Comparison of ENCODE assay signal across 1 cellular context in the genomic region with DNA sequence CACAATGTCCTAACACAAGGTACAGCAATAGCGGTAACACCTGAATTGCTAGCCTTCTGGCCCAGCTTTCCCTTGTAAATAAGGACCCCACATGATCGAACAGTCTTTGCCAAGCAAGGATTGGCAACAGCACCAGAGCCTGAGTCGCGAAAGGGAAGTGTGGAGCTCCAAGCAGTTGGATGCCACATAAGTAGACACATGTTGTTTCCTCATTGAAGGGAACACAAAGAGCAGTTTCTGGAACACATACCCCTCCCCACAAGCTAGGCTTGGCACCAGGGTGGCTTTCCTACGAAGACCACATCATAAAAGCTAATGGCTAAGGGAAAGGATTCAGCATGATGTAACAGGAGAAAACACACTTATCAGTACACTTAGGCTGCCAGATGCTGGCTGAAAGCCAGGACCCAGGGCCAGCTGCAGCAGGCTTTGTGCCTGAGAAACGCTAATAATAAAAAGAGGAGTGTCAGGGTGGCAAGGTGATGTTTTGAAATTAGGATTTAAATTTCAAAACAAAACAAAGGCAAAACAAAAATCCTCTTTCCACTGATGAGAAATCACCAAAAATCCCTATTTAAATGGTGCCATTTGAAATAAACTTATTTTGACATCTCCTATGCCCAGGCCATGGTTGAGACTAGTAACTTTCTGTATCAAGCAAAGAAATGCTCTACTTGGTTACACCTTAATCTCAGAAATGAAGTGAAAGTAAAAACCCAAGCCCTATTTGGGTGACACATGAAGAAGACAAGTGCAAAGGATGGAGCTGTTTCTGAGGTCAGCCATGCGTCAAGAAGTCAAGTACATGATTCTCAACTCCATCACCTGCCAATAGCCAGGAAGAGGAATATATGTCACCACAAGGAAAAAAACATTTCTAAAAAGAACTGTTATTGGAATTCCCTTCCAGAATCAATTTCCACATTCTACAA.
TF ChIP-seq lines count a peak whose summit lies in the region.

No MANE protein-coding gene starts in this region.

TF ChIP-seq in K562, 482 proteins besides CTCF, POLR2A, EP300 and RAD21 (continued from another document and continues in another):
- TF ChIP-seq NRF1 (conservative IDR thresholded peaks at IDR 0.05 in 1 of 2, IDR thresholded peaks at IDR 0.05 in 1 of 2) (no peak), RAD51 (IDR thresholded peaks at IDR 0.05; ENCODE audit: borderline replicate concordance, low read depth) (no peak), CCNT2 (IDR thresholded peaks at IDR 0.05; ENCODE audit: borderline replicate concordance, extremely low read depth, insufficient read length, low read depth, low read length) (peak; percentile 28), POU5F1 (IDR thresholded peaks at IDR 0.05; ENCODE audit: borderline replicate concordance, low read depth, low read length, partially characterized antibody) (no peak), TAL1 (IDR thresholded peaks at IDR 0.05) (peak; percentile 89), RHOXF2B (CRISPR knock-in tag; conservative IDR thresholded peaks at IDR 0.05) (peak; percentile 63; the same call in 1 of the 2 replicates), ZNF699 (CRISPR knock-in tag; IDR thresholded peaks at IDR 0.05; ENCODE audit: insufficient replicate concordance) (no peak), RBBP5 (IDR thresholded peaks at IDR 0.05; ENCODE audit: borderline replicate concordance, insufficient read depth, low read length, poor library complexity, severe bottlenecking) (no peak), FOXP1 (CRISPR knock-in tag; IDR thresholded peaks at IDR 0.05) (peak; percentile 46; the same call in 1 of the 2 replicates), ERF (CRISPR knock-in tag; IDR thresholded peaks at IDR 0.05) (peak; percentile 56; the same call in 1 of the 2 replicates), SMARCA5 (IDR thresholded peaks at IDR 0.05) (no peak), SRSF9 (IDR thresholded peaks at IDR 0.05; ENCODE audit: borderline replicate concordance, low read depth, low read length) (no peak), CAMTA2 (CRISPR knock-in tag; conservative IDR thresholded peaks at IDR 0.05) (no peak), NR2C1 (IDR thresholded peaks at IDR 0.05) (no peak), NR2C1 (tag; IDR thresholded peaks at IDR 0.05) (peak; percentile 86), CHD1 (IDR thresholded peaks at IDR 0.05; ENCODE audit: low read length) (no peak), ESRRA (IDR thresholded peaks at IDR 0.05; ENCODE audit: borderline replicate concordance, low read depth) (peak; percentile 35; the same call in 1 of the 2 replicates), SNRNP70 (optimal IDR thresholded peaks at IDR 0.05; ENCODE audit: low read depth, low read length) (no peak), ZNF3 (CRISPR knock-in tag; IDR thresholded peaks at IDR 0.05) (no peak), ZNF140 (CRISPR knock-in tag; IDR thresholded peaks at IDR 0.05) (no peak), STAT5B (CRISPR knock-in tag; IDR thresholded peaks at IDR 0.05) (no peak), KLF1 (tag; IDR thresholded peaks at IDR 0.05) (no peak), ARID1B (IDR thresholded peaks at IDR 0.05) (peak; percentile 97), YBX1 (IDR thresholded peaks at IDR 0.05) (no peak), NFRKB (IDR thresholded peaks at IDR 0.05; ENCODE audit: low read depth) (peak; percentile 97), DACH1 (IDR thresholded peaks at IDR 0.05; ENCODE audit: partially characterized antibody) (peak; percentile 71), RNF2 (IDR thresholded peaks at IDR 0.05) (peak; percentile 88), CBX2 (IDR thresholded peaks at IDR 0.05; ENCODE audit: insufficient read depth, low read length, poor library complexity, severe bottlenecking) (no peak), PTBP1 (IDR thresholded peaks at IDR 0.05; ENCODE audit: low read depth, low read length) (no peak), SIRT6 (IDR thresholded peaks at IDR 0.05; ENCODE audit: low read depth, low read length) (no peak), NCOA1 (IDR thresholded peaks at IDR 0.05; ENCODE audit: low read depth) (peak; percentile 79; the same call in 1 of the 2 replicates), ZC3H11A (IDR thresholded peaks at IDR 0.05; ENCODE audit: low read depth, low read length) (no peak)
- TF ChIP-seq, protein P1, sequence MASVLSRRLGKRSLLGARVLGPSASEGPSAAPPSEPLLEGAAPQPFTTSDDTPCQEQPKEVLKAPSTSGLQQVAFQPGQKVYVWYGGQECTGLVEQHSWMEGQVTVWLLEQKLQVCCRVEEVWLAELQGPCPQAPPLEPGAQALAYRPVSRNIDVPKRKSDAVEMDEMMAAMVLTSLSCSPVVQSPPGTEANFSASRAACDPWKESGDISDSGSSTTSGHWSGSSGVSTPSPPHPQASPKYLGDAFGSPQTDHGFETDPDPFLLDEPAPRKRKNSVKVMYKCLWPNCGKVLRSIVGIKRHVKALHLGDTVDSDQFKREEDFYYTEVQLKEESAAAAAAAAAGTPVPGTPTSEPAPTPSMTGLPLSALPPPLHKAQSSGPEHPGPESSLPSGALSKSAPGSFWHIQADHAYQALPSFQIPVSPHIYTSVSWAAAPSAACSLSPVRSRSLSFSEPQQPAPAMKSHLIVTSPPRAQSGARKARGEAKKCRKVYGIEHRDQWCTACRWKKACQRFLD (CRISPR knock-in tag; IDR thresholded peaks at IDR 0.05), result peak; percentile 97
- TF ChIP-seq, protein P2, sequence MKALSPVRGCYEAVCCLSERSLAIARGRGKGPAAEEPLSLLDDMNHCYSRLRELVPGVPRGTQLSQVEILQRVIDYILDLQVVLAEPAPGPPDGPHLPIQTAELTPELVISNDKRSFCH (CRISPR knock-in tag; IDR thresholded peaks at IDR 0.05), result no peak
- TF ChIP-seq, protein P2 (tag; IDR thresholded peaks at IDR 0.05), result peak; percentile 87
- TF ChIP-seq, protein P3, sequence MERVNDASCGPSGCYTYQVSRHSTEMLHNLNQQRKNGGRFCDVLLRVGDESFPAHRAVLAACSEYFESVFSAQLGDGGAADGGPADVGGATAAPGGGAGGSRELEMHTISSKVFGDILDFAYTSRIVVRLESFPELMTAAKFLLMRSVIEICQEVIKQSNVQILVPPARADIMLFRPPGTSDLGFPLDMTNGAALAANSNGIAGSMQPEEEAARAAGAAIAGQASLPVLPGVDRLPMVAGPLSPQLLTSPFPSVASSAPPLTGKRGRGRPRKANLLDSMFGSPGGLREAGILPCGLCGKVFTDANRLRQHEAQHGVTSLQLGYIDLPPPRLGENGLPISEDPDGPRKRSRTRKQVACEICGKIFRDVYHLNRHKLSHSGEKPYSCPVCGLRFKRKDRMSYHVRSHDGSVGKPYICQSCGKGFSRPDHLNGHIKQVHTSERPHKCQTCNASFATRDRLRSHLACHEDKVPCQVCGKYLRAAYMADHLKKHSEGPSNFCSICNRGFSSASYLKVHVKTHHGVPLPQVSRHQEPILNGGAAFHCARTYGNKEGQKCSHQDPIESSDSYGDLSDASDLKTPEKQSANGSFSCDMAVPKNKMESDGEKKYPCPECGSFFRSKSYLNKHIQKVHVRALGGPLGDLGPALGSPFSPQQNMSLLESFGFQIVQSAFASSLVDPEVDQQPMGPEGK (CRISPR knock-in tag; IDR thresholded peaks at IDR 0.05; ENCODE audit: borderline replicate concordance), result 0 out of 2 replicates have a peak, but pooled peaks have one; percentile 9
- TF ChIP-seq, protein P4, sequence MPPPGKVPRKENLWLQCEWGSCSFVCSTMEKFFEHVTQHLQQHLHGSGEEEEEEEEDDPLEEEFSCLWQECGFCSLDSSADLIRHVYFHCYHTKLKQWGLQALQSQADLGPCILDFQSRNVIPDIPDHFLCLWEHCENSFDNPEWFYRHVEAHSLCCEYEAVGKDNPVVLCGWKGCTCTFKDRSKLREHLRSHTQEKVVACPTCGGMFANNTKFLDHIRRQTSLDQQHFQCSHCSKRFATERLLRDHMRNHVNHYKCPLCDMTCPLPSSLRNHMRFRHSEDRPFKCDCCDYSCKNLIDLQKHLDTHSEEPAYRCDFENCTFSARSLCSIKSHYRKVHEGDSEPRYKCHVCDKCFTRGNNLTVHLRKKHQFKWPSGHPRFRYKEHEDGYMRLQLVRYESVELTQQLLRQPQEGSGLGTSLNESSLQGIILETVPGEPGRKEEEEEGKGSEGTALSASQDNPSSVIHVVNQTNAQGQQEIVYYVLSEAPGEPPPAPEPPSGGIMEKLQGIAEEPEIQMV (tag; conservative IDR thresholded peaks at IDR 0.05; ENCODE audit: low read depth), result peak; percentile 82
- TF ChIP-seq, protein P5, sequence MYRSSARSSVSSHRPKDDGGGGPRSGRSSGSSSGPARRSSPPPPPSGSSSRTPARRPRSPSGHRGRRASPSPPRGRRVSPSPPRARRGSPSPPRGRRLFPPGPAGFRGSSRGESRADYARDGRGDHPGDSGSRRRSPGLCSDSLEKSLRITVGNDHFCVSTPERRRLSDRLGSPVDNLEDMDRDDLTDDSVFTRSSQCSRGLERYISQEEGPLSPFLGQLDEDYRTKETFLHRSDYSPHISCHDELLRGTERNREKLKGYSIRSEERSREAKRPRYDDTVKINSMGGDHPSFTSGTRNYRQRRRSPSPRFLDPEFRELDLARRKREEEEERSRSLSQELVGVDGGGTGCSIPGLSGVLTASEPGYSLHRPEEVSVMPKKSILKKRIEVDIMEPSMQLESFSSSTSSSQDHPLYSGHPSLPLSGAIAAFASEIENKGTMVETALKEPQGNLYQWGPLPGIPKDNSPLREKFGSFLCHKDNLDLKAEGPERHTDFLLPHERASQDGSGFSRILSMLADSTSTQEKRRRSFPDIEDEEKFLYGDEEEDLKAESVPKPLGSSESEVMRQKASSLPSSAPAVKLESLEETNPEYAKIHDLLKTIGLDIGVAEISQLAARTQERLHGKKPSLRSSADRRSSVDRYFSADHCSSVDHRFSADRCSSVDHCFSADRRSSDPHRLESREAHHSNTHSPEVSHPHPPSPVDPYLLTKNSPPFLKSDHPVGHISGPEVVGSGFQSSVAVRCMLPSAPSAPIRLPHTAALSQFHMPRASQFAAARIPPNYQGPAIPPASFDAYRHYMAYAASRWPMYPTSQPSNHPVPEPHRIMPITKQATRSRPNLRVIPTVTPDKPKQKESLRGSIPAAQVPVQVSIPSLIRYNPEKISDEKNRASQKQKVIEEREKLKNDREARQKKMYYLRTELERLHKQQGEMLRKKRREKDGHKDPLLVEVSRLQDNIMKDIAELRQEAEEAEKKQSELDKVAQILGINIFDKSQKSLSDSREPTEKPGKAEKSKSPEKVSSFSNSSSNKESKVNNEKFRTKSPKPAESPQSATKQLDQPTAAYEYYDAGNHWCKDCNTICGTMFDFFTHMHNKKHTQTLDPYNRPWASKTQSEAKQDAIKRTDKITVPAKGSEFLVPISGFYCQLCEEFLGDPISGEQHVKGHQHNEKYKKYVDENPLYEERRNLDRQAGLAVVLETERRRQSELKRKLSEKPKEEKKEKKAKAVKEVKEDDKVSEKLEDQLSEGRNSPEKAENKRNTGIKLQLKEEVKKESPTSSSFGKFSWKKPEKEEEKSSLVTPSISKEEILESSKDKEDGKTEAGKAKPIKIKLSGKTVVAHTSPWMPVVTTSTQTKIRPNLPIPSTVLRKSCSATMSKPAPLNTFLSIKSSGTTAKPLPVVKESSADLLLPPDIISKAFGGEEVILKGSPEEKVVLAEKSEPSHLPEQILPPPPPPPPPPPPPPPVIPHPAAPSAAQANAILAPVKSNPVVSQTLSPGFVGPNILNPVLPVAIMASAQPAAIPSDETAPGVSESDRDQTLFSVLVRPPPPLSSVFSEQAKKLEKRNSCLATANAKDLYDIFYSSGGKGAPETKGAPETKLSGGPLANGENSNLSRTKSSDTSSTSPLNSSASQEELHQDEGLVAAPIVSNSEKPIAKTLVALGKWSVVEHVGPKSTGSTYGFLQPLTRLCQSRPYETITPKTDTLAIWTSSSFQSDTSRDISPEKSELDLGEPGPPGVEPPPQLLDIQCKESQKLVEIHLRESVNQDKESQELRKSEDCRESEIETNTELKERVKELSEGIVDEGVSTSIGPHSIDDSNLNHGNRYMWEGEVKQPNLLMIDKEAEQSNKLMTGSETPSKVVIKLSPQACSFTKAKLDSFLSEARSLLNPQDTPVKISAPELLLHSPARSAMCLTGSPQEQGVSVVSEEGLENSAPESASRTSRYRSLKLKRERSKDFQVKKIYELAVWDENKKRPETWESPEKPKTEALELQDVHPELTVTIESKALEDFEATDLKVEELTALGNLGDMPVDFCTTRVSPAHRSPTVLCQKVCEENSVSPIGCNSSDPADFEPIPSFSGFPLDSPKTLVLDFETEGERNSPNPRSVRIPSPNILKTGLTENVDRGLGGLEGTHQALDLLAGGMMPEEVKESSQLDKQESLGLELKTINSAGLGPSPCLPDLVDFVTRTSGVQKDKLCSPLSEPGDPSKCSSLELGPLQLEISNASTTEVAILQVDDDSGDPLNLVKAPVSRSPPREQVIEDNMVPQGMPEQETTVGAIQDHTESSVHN (IDR thresholded peaks at IDR 0.05; ENCODE audit: borderline replicate concordance in 1 of 2, low read depth in 1 of 2), result peak in 1 of 2 experiments; percentile 86; a peak in 2 of 4 replicates
- TF ChIP-seq, protein P6, sequence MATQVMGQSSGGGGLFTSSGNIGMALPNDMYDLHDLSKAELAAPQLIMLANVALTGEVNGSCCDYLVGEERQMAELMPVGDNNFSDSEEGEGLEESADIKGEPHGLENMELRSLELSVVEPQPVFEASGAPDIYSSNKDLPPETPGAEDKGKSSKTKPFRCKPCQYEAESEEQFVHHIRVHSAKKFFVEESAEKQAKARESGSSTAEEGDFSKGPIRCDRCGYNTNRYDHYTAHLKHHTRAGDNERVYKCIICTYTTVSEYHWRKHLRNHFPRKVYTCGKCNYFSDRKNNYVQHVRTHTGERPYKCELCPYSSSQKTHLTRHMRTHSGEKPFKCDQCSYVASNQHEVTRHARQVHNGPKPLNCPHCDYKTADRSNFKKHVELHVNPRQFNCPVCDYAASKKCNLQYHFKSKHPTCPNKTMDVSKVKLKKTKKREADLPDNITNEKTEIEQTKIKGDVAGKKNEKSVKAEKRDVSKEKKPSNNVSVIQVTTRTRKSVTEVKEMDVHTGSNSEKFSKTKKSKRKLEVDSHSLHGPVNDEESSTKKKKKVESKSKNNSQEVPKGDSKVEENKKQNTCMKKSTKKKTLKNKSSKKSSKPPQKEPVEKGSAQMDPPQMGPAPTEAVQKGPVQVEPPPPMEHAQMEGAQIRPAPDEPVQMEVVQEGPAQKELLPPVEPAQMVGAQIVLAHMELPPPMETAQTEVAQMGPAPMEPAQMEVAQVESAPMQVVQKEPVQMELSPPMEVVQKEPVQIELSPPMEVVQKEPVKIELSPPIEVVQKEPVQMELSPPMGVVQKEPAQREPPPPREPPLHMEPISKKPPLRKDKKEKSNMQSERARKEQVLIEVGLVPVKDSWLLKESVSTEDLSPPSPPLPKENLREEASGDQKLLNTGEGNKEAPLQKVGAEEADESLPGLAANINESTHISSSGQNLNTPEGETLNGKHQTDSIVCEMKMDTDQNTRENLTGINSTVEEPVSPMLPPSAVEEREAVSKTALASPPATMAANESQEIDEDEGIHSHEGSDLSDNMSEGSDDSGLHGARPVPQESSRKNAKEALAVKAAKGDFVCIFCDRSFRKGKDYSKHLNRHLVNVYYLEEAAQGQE (CRISPR knock-in tag; IDR thresholded peaks at IDR 0.05; ENCODE audit: low read depth), result peak; percentile 45; the same call in 1 of the 2 replicates
- TF ChIP-seq, protein P7, sequence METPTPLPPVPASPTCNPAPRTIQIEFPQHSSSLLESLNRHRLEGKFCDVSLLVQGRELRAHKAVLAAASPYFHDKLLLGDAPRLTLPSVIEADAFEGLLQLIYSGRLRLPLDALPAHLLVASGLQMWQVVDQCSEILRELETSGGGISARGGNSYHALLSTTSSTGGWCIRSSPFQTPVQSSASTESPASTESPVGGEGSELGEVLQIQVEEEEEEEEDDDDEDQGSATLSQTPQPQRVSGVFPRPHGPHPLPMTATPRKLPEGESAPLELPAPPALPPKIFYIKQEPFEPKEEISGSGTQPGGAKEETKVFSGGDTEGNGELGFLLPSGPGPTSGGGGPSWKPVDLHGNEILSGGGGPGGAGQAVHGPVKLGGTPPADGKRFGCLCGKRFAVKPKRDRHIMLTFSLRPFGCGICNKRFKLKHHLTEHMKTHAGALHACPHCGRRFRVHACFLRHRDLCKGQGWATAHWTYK (CRISPR knock-in tag; IDR thresholded peaks at IDR 0.05), result peak; percentile 95
